ENCODE assay signal across 1 cellular context in the genomic region with DNA sequence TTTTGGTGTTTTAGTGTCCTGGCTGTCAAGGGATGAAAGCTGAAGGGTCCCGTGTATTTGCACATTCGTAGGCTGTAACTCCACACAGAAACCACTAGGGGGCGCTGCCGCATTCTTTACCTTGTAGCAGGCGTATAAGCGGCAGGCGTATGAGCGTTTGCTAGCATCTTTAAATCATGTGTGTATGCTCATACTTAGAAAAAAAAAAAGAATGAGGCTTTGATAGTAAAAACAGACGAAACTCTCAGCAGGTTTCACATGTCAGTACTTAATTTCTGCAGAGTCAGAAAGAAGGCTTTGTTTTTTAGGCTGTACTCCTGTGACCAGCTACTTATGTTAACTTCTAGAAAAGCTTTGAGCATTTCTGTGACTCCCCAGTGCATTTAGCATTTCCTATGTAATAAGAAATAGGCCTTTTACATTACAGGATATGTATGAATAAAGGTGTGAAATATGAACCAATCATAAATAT.
TF ChIP-seq lines count a peak whose summit lies in the region.

No MANE protein-coding gene starts in this region.

TF ChIP-seq in Ishikawa, 13 proteins besides CTCF, POLR2A, EP300 and RAD21 (continued from another document):
- TF ChIP-seq FOXM1 (IDR thresholded peaks at IDR 0.05; ENCODE audit: borderline replicate concordance, low read depth) (no peak), YY1 (IDR thresholded peaks at IDR 0.05; ENCODE audit: low read depth) (no peak), CEBPB (IDR thresholded peaks at IDR 0.05) (no peak), EGR1 (IDR thresholded peaks at IDR 0.05) (no peak), TAF1 (IDR thresholded peaks at IDR 0.05; ENCODE audit: low read depth) (no peak), CREB1 (IDR thresholded peaks at IDR 0.05; ENCODE audit: low read depth) (no peak), TEAD4 (IDR thresholded peaks at IDR 0.05) (no peak)
- TF ChIP-seq, protein P1, sequence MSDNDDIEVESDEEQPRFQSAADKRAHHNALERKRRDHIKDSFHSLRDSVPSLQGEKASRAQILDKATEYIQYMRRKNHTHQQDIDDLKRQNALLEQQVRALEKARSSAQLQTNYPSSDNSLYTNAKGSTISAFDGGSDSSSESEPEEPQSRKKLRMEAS (IDR thresholded peaks at IDR 0.05) = no peak
